ENCODE assay signal across 28 cellular contexts in the genomic region with DNA sequence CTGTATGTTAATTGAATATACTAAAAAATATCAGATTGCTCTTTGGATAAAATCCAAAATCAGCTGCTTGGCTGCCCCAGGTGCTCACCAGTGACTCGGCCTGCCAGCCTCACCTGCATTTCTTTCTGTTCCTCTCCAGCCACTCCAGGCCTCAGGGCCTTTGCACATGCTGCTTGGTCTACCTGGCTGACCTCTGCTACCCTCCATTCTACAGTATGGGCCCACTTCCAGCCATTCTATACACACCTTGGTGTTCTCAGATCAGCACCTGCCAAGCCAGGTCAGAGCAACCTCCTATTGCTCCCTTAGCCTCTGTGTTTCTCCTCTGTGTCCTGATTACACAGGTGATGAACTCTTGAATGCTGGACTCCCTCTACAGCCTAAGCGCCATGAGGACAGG.
"Had no signal": no experiment of that assay in that cellular context is flagged by ENCODE, and none has a peak within 500 bp of the region (broad histone marks: within the 10 kb centered on the region; RNA-seq: fewer than 3 reads in every experiment).

No MANE protein-coding gene starts in this region.

- H3K9me3 Mint-ChIP-seq: natural killer cell; stimulated activated memory B cell treated with anti-CD40 and anti-IgM and Interleukin-4, amounts not matched to agents 10 μg/mL and 1 μg/mL and 100 μg/mL, for 72 hours; stimulated activated naive CD8-positive, alpha-beta T cell treated with anti-CD3 and anti-CD28 coated beads, Interleukin-15, amount 100 ng/mL, for 72 hours had no signal

- H3K27me3 ChIP-seq: neural progenitor cell, pancreas, right lobe of liver, sigmoid colon, suprapubic skin, testis, transverse colon, upper lobe of right lung, uterus had no signal

- ATAC-seq: naive thymus-derived CD4-positive, alpha-beta T cell; natural killer cell; pancreas; right cardiac atrium; right lobe of liver; stimulated activated memory B cell treated with anti-CD40 and anti-IgM and Interleukin-4, amounts not matched to agents 10 μg/mL and 1 μg/mL and 100 μg/mL, for 72 hours; stimulated activated naive CD8-positive, alpha-beta T cell treated with anti-CD3 and anti-CD28 coated beads, Interleukin-15, amount 100 ng/mL, for 72 hours; stimulated activated naive CD8-positive, alpha-beta T cell treated with anti-CD3 and anti-CD28 coated beads, Interleukin-15, Interleukin-2, amounts not matched to agents 100 U/mL and 50 U/mL, for 24 hours; upper lobe of right lung had no signal

- H3K4me3 Mint-ChIP-seq: naive thymus-derived CD4-positive, alpha-beta T cell; natural killer cell; nephron; neural progenitor cell; stimulated activated memory B cell treated with anti-CD40 and anti-IgM and Interleukin-4, amounts not matched to agents 10 μg/mL and 1 μg/mL and 100 μg/mL, for 72 hours; stimulated activated naive CD8-positive, alpha-beta T cell treated with anti-CD3 and anti-CD28 coated beads, Interleukin-15, amount 100 ng/mL, for 72 hours; type B pancreatic cell had no signal

- H3K27ac ChIP-seq: neural progenitor cell, pancreas, prostate gland, right lobe of liver, suprapubic skin, testis, tibial artery, transverse colon, upper lobe of right lung, uterus had no signal

- H3K36me3 Mint-ChIP-seq: natural killer cell; neural progenitor cell; stimulated activated memory B cell treated with anti-CD40 and anti-IgM and Interleukin-4, amounts not matched to agents 10 μg/mL and 1 μg/mL and 100 μg/mL, for 72 hours; type B pancreatic cell had no signal

- H3K36me3 ChIP-seq: neural progenitor cell, pancreas, prostate gland, right lobe of liver, sigmoid colon, suprapubic skin, tibial artery, transverse colon, upper lobe of right lung, uterus had no signal

- H3K4me1 Mint-ChIP-seq: natural killer cell; nephron; neural progenitor cell; stimulated activated memory B cell treated with anti-CD40 and anti-IgM and Interleukin-4, amounts not matched to agents 10 μg/mL and 1 μg/mL and 100 μg/mL, for 72 hours; stimulated activated naive CD8-positive, alpha-beta T cell treated with anti-CD3 and anti-CD28 coated beads, Interleukin-15, amount 100 ng/mL, for 72 hours had no signal

- H3K9me3 ChIP-seq: pancreas, prostate gland, right lobe of liver, sigmoid colon, suprapubic skin, testis, transverse colon, upper lobe of right lung, uterus had no signal

- H3K27ac Mint-ChIP-seq: naive thymus-derived CD4-positive, alpha-beta T cell; natural killer cell; nephron; neural progenitor cell; stimulated activated memory B cell treated with anti-CD40 and anti-IgM and Interleukin-4, amounts not matched to agents 10 μg/mL and 1 μg/mL and 100 μg/mL, for 72 hours; stimulated activated naive CD8-positive, alpha-beta T cell treated with anti-CD3 and anti-CD28 coated beads, Interleukin-15, amount 100 ng/mL, for 72 hours; type B pancreatic cell had no signal

- H3K4me3 ChIP-seq: neural progenitor cell, pancreas, prostate gland, right lobe of liver, sigmoid colon, suprapubic skin, testis, tibial artery, transverse colon, upper lobe of right lung, uterus had no signal

- H3K4me1 ChIP-seq: neural progenitor cell, pancreas, prostate gland, right lobe of liver, suprapubic skin, testis, tibial artery, transverse colon, upper lobe of right lung, uterus had no signal

- DNase-seq: naive thymus-derived CD4-positive, alpha-beta T cell; natural killer cell; occipital lobe; pancreas; retina; right cardiac atrium; right lobe of liver; sigmoid colon; small intestine; stimulated activated CD4-positive, alpha-beta T cell treated with anti-CD3 and anti-CD28 coated beads, Interleukin-15, amount 100 ng/mL, for 24 hours; stimulated activated CD4-positive, alpha-beta T cell treated with anti-CD3 and anti-CD28 coated beads, Interleukin-2, amount 100 ng/mL, for 24 hours; stimulated activated CD4-positive, alpha-beta T cell treated with anti-CD3 and anti-CD28 coated beads, Interleukin-2, amount 100 ng/mL, for 48 hours; stimulated activated CD4-positive, alpha-beta T cell treated with anti-CD3 and anti-CD28 coated beads, Interleukin-4, amount 100 ng/mL, for 24 hours; stimulated activated naive CD4-positive, alpha-beta T cell; stimulated activated naive CD8-positive, alpha-beta T cell treated with anti-CD3 and anti-CD28 coated beads, Interleukin-15, amount 100 ng/mL, for 72 hours; stimulated activated naive CD8-positive, alpha-beta T cell treated with anti-CD3 and anti-CD28 coated beads, Interleukin-15, Interleukin-2, amounts not matched to agents 100 U/mL and 50 U/mL, for 24 hours; substantia nigra; testis; tibial artery; transverse colon; upper lobe of right lung; uterus had no signal
